ENCODE assay signal across 12 cellular contexts in genomic region chr5:76952795-76953536, GRCh38. TPM values are rescaled to one million over a fixed set of nuclear protein-coding genes. Genes with fewer than 3 reads are reported as not detected.
DNase-seq lines count a peak whose midpoint lies in the region; ATAC-seq and TF ChIP-seq lines count a peak whose summit lies in the region.
"Had no signal": no experiment of that assay in that cellular context is flagged by ENCODE, and none has a peak within 500 bp of the region (broad histone marks: within the 10 kb centered on the region; RNA-seq: fewer than 3 reads in every experiment).

A gene with protein sequence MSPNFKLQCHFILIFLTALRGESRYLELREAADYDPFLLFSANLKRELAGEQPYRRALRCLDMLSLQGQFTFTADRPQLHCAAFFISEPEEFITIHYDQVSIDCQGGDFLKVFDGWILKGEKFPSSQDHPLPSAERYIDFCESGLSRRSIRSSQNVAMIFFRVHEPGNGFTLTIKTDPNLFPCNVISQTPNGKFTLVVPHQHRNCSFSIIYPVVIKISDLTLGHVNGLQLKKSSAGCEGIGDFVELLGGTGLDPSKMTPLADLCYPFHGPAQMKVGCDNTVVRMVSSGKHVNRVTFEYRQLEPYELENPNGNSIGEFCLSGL (plus strand): TSS chr5:76953045. CDS start chr5:76953135, 90 bp downstream.

- H3K4me3 ChIP-seq in adrenal gland (peak within 1 kb of the TSS in 2 of 4 donors; percentile 32 to 33), smooth muscle cell (peak within 1 kb of the TSS; percentile 49), Caco-2 (ENCODE audit: low read depth, low read length) (no peak within 1 kb of the TSS)

- H2AK5ac ChIP-seq in H9 (ENCODE audit: insufficient read length, low read length), result no peak within 1 kb of the TSS

- intact Hi-C loops in adrenal gland (cut with DNase I), result no loop called here
- intact Hi-C loops in Caco-2 (cut with micrococcal nuclease; ENCODE audit: unreplicated experiment), result no loop called here

- CTCF ChIA-PET in Caco-2 (lab: Charles Lee), result no interaction called here

- TF ChIP-seq POLR2A in adrenal gland (IDR thresholded peaks at IDR 0.05), result peak in 1 of 2 donors; percentile 10

- H3K4me1 Mint-ChIP-seq in H9, result peaks cover 11 to 14% of the 10 kb centered on the region in 2 experiments
- H3K4me1 Mint-ChIP-seq in Caco-2 (ENCODE audit: low read depth, unreplicated experiment), result no peaks in the 10 kb centered on the region

- POLR2A ChIA-PET in Caco-2 (lab: Charles Lee), result no interaction called here

- no peak within 1 kb of the TSS for H3T11ph ChIP-seq in H9 (ENCODE audit: low read length)

- WGBS in H9 (ENCODE audit: extremely low coverage, insufficient read length, low lambda C conversion rate), result no CpG with 5 or more reads among the region's 23 CpGs
- WGBS in adrenal gland, 4 donors, result 34 to 40% (median 38%) methylated on average over 19 to 23 of the region's 23 CpGs
- WGBS in smooth muscle cell (ENCODE audit: low lambda C conversion rate), result 21% methylated on average over 23 of the region's 23 CpGs

- H4K20me1 ChIP-seq in H9 (ENCODE audit: control insufficient read depth, insufficient read depth, insufficient read length) (no peaks in the 10 kb centered on the region), smooth muscle cell (ENCODE audit: low read depth) (no peaks in the 10 kb centered on the region)

- peaks cover 33% of the 10 kb centered on the region for H3K27me3 ChIP-seq in H9 (ENCODE audit: insufficient read depth, low read length)
- peaks cover 16% of the 10 kb centered on the region for H3K27me3 ChIP-seq in adrenal gland
- H3K27me3 ChIP-seq in smooth muscle cell (ENCODE audit: low read depth), result peaks cover 14% of the 10 kb centered on the region
- no peaks in the 10 kb centered on the region for H3K27me3 ChIP-seq in Caco-2 (replicated peaks; ENCODE audit: control insufficient read depth, insufficient read depth, low read length)

- DNase-seq in H9, result peak; percentile 52
- peak in 1 of 7 donors; percentile 15 for DNase-seq in adrenal gland
- DNase-seq in islet precursor cell, result peak; percentile 60
- DNase-seq in smooth muscle cell (lab: John Stamatoyannopoulos, UW; ENCODE audit: unreplicated experiment), result no peak
- no peak for DNase-seq in NCI-H2171 (lab: John Stamatoyannopoulos, UW)
- no peak for DNase-seq in ecto neural progenitor cell (ENCODE audit: low spot score)
- no peak for DNase-seq in Caco-2
- DNase-seq: NCI-H446 had no signal

- H2BK120ac ChIP-seq in H9 (ENCODE audit: low read depth, low read length, poor library complexity, severe bottlenecking), result no peak within 1 kb of the TSS

- no peak within 1 kb of the TSS for H2BK20ac ChIP-seq in H9 (ENCODE audit: low read depth, low read length, poor library complexity, severe bottlenecking)

- H3K27ac ChIP-seq in H9 (ENCODE audit: insufficient read length, low read depth, low read length) (no peak within 1 kb of the TSS), adrenal gland (peak within 1 kb of the TSS in 1 of 5 donors; percentile 39), smooth muscle cell (ENCODE audit: low read depth) (no peak within 1 kb of the TSS)
- H3K27ac ChIP-seq: VCaP had no signal

- no peaks in the 10 kb centered on the region for H3K4me1 ChIP-seq in H9 (ENCODE audit: insufficient read depth, low read length)
- peaks cover 0 to 11% of the 10 kb centered on the region in 2 donors for H3K4me1 ChIP-seq in adrenal gland (replicated peaks in 1 of 2)
- peaks cover 4% of the 10 kb centered on the region for H3K4me1 ChIP-seq in smooth muscle cell (ENCODE audit: low read depth)
- H3K4me1 ChIP-seq in Caco-2, result no peaks in the 10 kb centered on the region

- no peaks in the 10 kb centered on the region; a peak in 1 of 5 replicates for H3K9me3 Mint-ChIP-seq in H9
- H3K9me3 Mint-ChIP-seq in Caco-2 (ENCODE audit: unreplicated experiment), result no peaks in the 10 kb centered on the region

- no peak within 1 kb of the TSS for H3K9ac ChIP-seq in H9 (ENCODE audit: extremely low read depth, insufficient read length, low read length)
- H3K9ac ChIP-seq in smooth muscle cell (ENCODE audit: low read depth), result no peak within 1 kb of the TSS

- no peak within 1 kb of the TSS for H3K56ac ChIP-seq in H9 (ENCODE audit: insufficient read length, low read depth, low read length)

- no peak within 1 kb of the TSS for H2BK15ac ChIP-seq in H9 (ENCODE audit: low read depth, low read length)

- no peak within 1 kb of the TSS for H4K91ac ChIP-seq in H9 (ENCODE audit: insufficient read length, low read depth, low read length)

- no peak within 1 kb of the TSS for H2BK12ac ChIP-seq in H9 (ENCODE audit: insufficient read length, low read depth, low read length)

- H3K23me2 ChIP-seq in H9 (ENCODE audit: insufficient read length, low read depth, low read length, poor library complexity, severe bottlenecking), result peaks cover 14% of the 10 kb centered on the region

- H3K18ac ChIP-seq in H9 (ENCODE audit: insufficient read length, low read depth, low read length), result no peak within 1 kb of the TSS

- no peak within 1 kb of the TSS for H4K8ac ChIP-seq in H9 (replicated peaks; ENCODE audit: insufficient read length, low read depth, low read length)

- H3F3A ChIP-seq in smooth muscle cell (ENCODE audit: low read depth), result no peaks in the 10 kb centered on the region

- no peak within 1 kb of the TSS for H4K5ac ChIP-seq in H9 (ENCODE audit: insufficient read length, low read depth, low read length)

- H3K4me3 Mint-ChIP-seq in H9 (peak within 1 kb of the TSS; percentile 68 to 80), Caco-2 (ENCODE audit: unreplicated experiment) (no peak within 1 kb of the TSS)

- H3K23ac ChIP-seq in H9 (ENCODE audit: insufficient read length, low read depth, low read length), result no peak within 1 kb of the TSS

- no peak within 1 kb of the TSS; the same call in 1 of the 2 replicates for H3K14ac ChIP-seq in H9 (ENCODE audit: insufficient read depth, low read length)

- H2BK5ac ChIP-seq in H9 (ENCODE audit: insufficient read length, low read length), result no peak within 1 kb of the TSS

- H3K9me3 ChIP-seq in H9 (ENCODE audit: control insufficient read depth, low read depth, low read length), result no peaks in the 10 kb centered on the region
- H3K9me3 ChIP-seq in adrenal gland (replicated peaks in 1 of 3), result no peaks in the 10 kb centered on the region
- H3K9me3 ChIP-seq in smooth muscle cell (replicated peaks; ENCODE audit: low read depth), result no peaks in the 10 kb centered on the region
- no peaks in the 10 kb centered on the region for H3K9me3 ChIP-seq in Caco-2

- peak within 1 kb of the TSS; percentile 89 for H3K4me2 ChIP-seq in H9 (ENCODE audit: insufficient read depth, insufficient read length, low read length)
- peak within 1 kb of the TSS; percentile 89 for H3K4me2 ChIP-seq in smooth muscle cell

- TF ChIP-seq CTCF in H9 (conservative IDR thresholded peaks at IDR 0.05), result no peak
- TF ChIP-seq CTCF in adrenal gland (IDR thresholded peaks at IDR 0.05), result no peak
- no peak for TF ChIP-seq CTCF in smooth muscle cell (IDR thresholded peaks at IDR 0.05; ENCODE audit: borderline replicate concordance, insufficient read depth, poor library complexity, severe bottlenecking)
- no peak for TF ChIP-seq CTCF in Caco-2 (IDR thresholded peaks at IDR 0.05; ENCODE audit: insufficient read depth in 1 of 2, low read depth in 1 of 2, low read length in 1 of 2, severe bottlenecking in 1 of 2, unreplicated experiment in 1 of 2)

- H3K27ac Mint-ChIP-seq in H9 (no peak within 1 kb of the TSS), Caco-2 (ENCODE audit: unreplicated experiment) (no peak within 1 kb of the TSS)

- H3K79me1 ChIP-seq in H9 (ENCODE audit: insufficient read depth, low read depth, low read length, poor library complexity, severe bottlenecking), result no peaks in the 10 kb centered on the region

- no peaks in the 10 kb centered on the region for H3K79me2 ChIP-seq in H9 (ENCODE audit: insufficient read depth, low read length)
- peaks cover 10% of the 10 kb centered on the region for H3K79me2 ChIP-seq in smooth muscle cell (ENCODE audit: low read depth)

- H2AFZ ChIP-seq in H9 (ENCODE audit: low read length), result no peak within 1 kb of the TSS
- peak within 1 kb of the TSS; percentile 70 for H2AFZ ChIP-seq in smooth muscle cell (ENCODE audit: low read depth)

- H3K36me3 Mint-ChIP-seq in H9 (ENCODE audit: insufficient read depth in 1 of 3, low read depth in 3 of 3) (no peaks in the 10 kb centered on the region; a peak in 1 of 7 replicates), Caco-2 (ENCODE audit: insufficient read depth, unreplicated experiment) (no peaks in the 10 kb centered on the region)

- ATAC-seq in GM19467 (IDR thresholded peaks at IDR 0.05; ENCODE audit: unreplicated experiment), result no peak

- BruUV-seq in Caco-2 (replicated peaks; lab: Mats Ljungman, UMichigan), result no TSS peak

- H3K27me3 Mint-ChIP-seq in H9 (ENCODE audit: low read depth) (peaks cover 69% of the 10 kb centered on the region), Caco-2 (ENCODE audit: insufficient read depth, unreplicated experiment) (no peaks in the 10 kb centered on the region)

- H3K4ac ChIP-seq in H9 (ENCODE audit: low read depth, low read length), result no peak within 1 kb of the TSS

- H3K36me3 ChIP-seq in adrenal gland (replicated peaks in 1 of 2) (no peaks in the 10 kb centered on the region), smooth muscle cell (ENCODE audit: low read depth) (no peaks in the 10 kb centered on the region), Caco-2 (ENCODE audit: control insufficient read depth, insufficient read depth, low read length) (no peaks in the 10 kb centered on the region)

RNA-seq across cellular contexts. Expression of the gene that starts here (rescaled TPM):
- not detected in 2 replicates for total RNA-seq in H9 (2021)
- 10 to 100 TPM; 22.0 to 64.1 (median 35.2) TPM for total RNA-seq in adrenal gland
- 10 to 100 TPM; 13.4 to 20.2 (median 16.5) TPM for polyA plus RNA-seq in adrenal gland
- total RNA-seq in smooth muscle cell, result 51.1 and 79.5 TPM in 2 replicates
- polyA plus RNA-seq in smooth muscle cell, result 24.4 and 48.2 TPM in 2 replicates
- total RNA-seq in Caco-2 (2022), result not detected in 2 replicates
- total RNA-seq: bronchial epithelial cell, lung microvascular endothelial cell had no signal

Comparison
In these comparisons a context has a peak if more than half of its experiments do, and no peak if none do; other contexts are left out.
1. RNA of the gene that starts here (total RNA-seq): 51.1 to 79.5 TPM in smooth muscle cell and 22.0 to 64.1 TPM in adrenal gland; not detected in Caco-2 and not detected in H9; every median in the first group is over 10 times any median in the second.
2. Peak in DNase-seq and H3K4me2 ChIP-seq in H9; RNA of the gene not detected or under 1 TPM.